In genomic region chr3:77071806-77072205, GRCh38 we compare ENCODE assay signal across 24 cellular contexts. TPM values are rescaled to one million over a fixed set of nuclear protein-coding genes. Genes with fewer than 3 reads are reported as not detected.
"Had no signal": no experiment of that assay in that cellular context is flagged by ENCODE, and none has a peak within 500 bp of the region (broad histone marks: within the 10 kb centered on the region; RNA-seq: fewer than 3 reads in every experiment).

No MANE protein-coding gene starts in this region.

- H3K9me3 Mint-ChIP-seq: nephron had no signal

- H3K9me3 ChIP-seq: heart right ventricle, neutrophil, right atrium auricular region, sigmoid colon, testis, tibial nerve, upper lobe of right lung, vagina had no signal

- H3K27ac Mint-ChIP-seq: immature natural killer cell; naive B cell; nephron; stimulated activated naive B cell treated with anti-CD40 and anti-IgM and Interleukin-4, amounts not matched to agents 10 μg/mL and 1 μg/mL and 100 μg/mL, for 72 hours had no signal

- ATAC-seq: heart right ventricle; left cardiac atrium; stimulated activated naive B cell treated with anti-CD40 and anti-IgM and Interleukin-4, amounts not matched to agents 10 μg/mL and 1 μg/mL and 100 μg/mL, for 72 hours; stimulated activated naive CD8-positive, alpha-beta T cell treated with anti-CD3 and anti-CD28 coated beads, Interleukin-15, amount 100 ng/mL, for 72 hours; upper lobe of right lung had no signal

- H3K4me1 Mint-ChIP-seq: immature natural killer cell; naive B cell; stimulated activated naive B cell treated with anti-CD40 and anti-IgM and Interleukin-4, amounts not matched to agents 10 μg/mL and 1 μg/mL and 100 μg/mL, for 72 hours; stimulated activated naive CD8-positive, alpha-beta T cell treated with anti-CD3 and anti-CD28 coated beads, Interleukin-15, amount 100 ng/mL, for 72 hours had no signal

- H3K4me3 Mint-ChIP-seq: immature natural killer cell; naive B cell; nephron; stimulated activated naive B cell treated with anti-CD40 and anti-IgM and Interleukin-4, amounts not matched to agents 10 μg/mL and 1 μg/mL and 100 μg/mL, for 72 hours; stimulated activated naive CD8-positive, alpha-beta T cell treated with anti-CD3 and anti-CD28 coated beads, Interleukin-15, amount 100 ng/mL, for 72 hours had no signal

- H3K27me3 Mint-ChIP-seq: naive B cell; stimulated activated naive B cell treated with anti-CD40 and anti-IgM and Interleukin-4, amounts not matched to agents 10 μg/mL and 1 μg/mL and 100 μg/mL, for 72 hours; stimulated activated naive CD8-positive, alpha-beta T cell treated with anti-CD3 and anti-CD28 coated beads, Interleukin-15, amount 100 ng/mL, for 72 hours had no signal

- H3K4me3 ChIP-seq: dorsolateral prefrontal cortex, heart right ventricle, right atrium auricular region, sigmoid colon, skin epidermis, testis, tibial nerve, upper lobe of right lung, vagina had no signal

- H3K27ac ChIP-seq: dorsolateral prefrontal cortex, heart right ventricle, neutrophil, right atrium auricular region, sigmoid colon, skin epidermis, testis, tibial nerve, upper lobe of right lung, vagina had no signal

- H3K4me1 ChIP-seq: heart right ventricle, right atrium auricular region, sigmoid colon, testis, tibial nerve, upper lobe of right lung, vagina had no signal

- DNase-seq: cortex of kidney; dorsolateral prefrontal cortex; effector CD8-positive, alpha-beta T cell; heart right ventricle; immature natural killer cell; left cardiac atrium; mesendoderm; naive B cell; sigmoid colon; stimulated activated CD4-positive, alpha-beta T cell treated with anti-CD3 and anti-CD28 coated beads, Interleukin-2, amount 100 ng/mL, for 24 hours; stimulated activated CD4-positive, alpha-beta T cell treated with anti-CD3 and anti-CD28 coated beads, Interleukin-4, amount 100 ng/mL, for 4 hours; stimulated activated naive B cell treated with anti-CD40 and anti-IgM and Interleukin-4, amounts not matched to agents 10 μg/mL and 1 μg/mL and 100 μg/mL, for 72 hours; stimulated activated naive CD8-positive, alpha-beta T cell treated with anti-CD3 and anti-CD28 coated beads, Interleukin-15, amount 100 ng/mL, for 72 hours; testis; upper lobe of right lung had no signal

- H3K27me3 ChIP-seq: dorsolateral prefrontal cortex, heart right ventricle, neutrophil, right atrium auricular region, sigmoid colon, testis, tibial nerve, upper lobe of right lung, vagina had no signal

- FAIRE-seq: frontal cortex, keratinocyte had no signal

- H3K36me3 Mint-ChIP-seq: immature natural killer cell; naive B cell; stimulated activated naive B cell treated with anti-CD40 and anti-IgM and Interleukin-4, amounts not matched to agents 10 μg/mL and 1 μg/mL and 100 μg/mL, for 72 hours had no signal

- H3K36me3 ChIP-seq: heart right ventricle, neutrophil, right atrium auricular region, sigmoid colon, tibial nerve, upper lobe of right lung, vagina had no signal

RNA-seq across cellular contexts. Expression of gene ROBO2, which starts 31.9 kb away (rescaled TPM):
- total RNA-seq: lung microvascular endothelial cell had no signal
- polyA plus RNA-seq: immature natural killer cell had no signal
